ENCODE assay signal across 23 cellular contexts in the genomic region with DNA sequence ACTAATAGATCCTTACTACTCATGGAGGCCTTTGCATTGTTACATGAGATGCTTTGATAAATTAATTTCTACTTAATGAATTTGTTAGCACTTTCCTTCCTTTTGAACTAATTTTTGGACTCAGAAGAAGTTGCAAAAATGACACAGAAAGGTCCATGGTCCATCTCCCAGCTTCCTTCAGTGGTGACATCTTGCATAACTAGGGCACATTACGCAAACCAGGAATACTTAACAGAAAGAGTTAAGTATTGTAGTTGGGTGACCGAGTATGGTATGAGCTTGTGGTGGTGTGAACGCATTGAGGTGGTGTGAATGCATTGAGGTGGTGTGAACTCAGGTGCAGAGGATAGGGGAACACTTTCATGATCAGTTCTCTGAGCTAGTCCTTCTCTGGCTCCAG.
"Had no signal": no experiment of that assay in that cellular context is flagged by ENCODE, and none has a peak within 500 bp of the region (broad histone marks: within the 10 kb centered on the region; RNA-seq: fewer than 3 reads in every experiment).

No MANE protein-coding gene starts in this region.

- H3K27ac ChIP-seq: PC-9 had no signal

- H3K4me3 ChIP-seq: PC-9 had no signal

- H3K4me1 Mint-ChIP-seq: activated B cell treated with CpG ODN at 0.5 μM for 24 hours; activated CD4-positive, alpha-beta memory T cell treated with anti-CD3 and anti-CD28 coated beads, Interleukin-2, amount 10 ng/mL, durations not matched to agents 7 days and 5 days; activated CD4-positive, alpha-beta T cell treated with anti-CD3 and anti-CD28 coated beads, Interleukin-2, amount 10 ng/mL, durations not matched to agents 7 days and 5 days; activated T-helper 17 cell treated with anti-CD3 and anti-CD28 coated beads, Interleukin-2, amount 50 U/mL, for 72 hours; central memory CD8-positive, alpha-beta T cell had no signal

- H3K36me3 Mint-ChIP-seq: activated naive CD8-positive, alpha-beta T cell; brain had no signal

- H3K4me3 Mint-ChIP-seq: activated B cell treated with CpG ODN at 0.5 μM for 24 hours; activated CD4-positive, alpha-beta memory T cell treated with anti-CD3 and anti-CD28 coated beads, Interleukin-2, amount 10 ng/mL, durations not matched to agents 7 days and 5 days; activated CD4-positive, alpha-beta T cell treated with anti-CD3 and anti-CD28 coated beads, Interleukin-2, amount 10 ng/mL, durations not matched to agents 7 days and 5 days; activated naive CD4-positive, alpha-beta T cell treated with anti-CD3 and anti-CD28 coated beads for 36 hours; activated naive CD8-positive, alpha-beta T cell; activated T-helper 17 cell treated with anti-CD3 and anti-CD28 coated beads, Interleukin-2, amount 50 U/mL, for 72 hours; brain; central memory CD8-positive, alpha-beta T cell; T-helper 1 cell treated with Interleukin-12 subunit alpha and Interleukin-12 subunit beta and Interleukin-4 antibody, amounts not matched to agents 30 μg/mL and 1 μg/mL, for 36 hours had no signal

- H3K9me3 Mint-ChIP-seq: activated B cell treated with CpG ODN at 0.5 μM for 24 hours; activated CD4-positive, alpha-beta memory T cell treated with anti-CD3 and anti-CD28 coated beads, Interleukin-2, amount 10 ng/mL, durations not matched to agents 7 days and 5 days; activated CD4-positive, alpha-beta T cell treated with anti-CD3 and anti-CD28 coated beads, Interleukin-2, amount 10 ng/mL, durations not matched to agents 7 days and 5 days; activated naive CD4-positive, alpha-beta T cell treated with anti-CD3 and anti-CD28 coated beads for 36 hours; activated T-helper 17 cell treated with anti-CD3 and anti-CD28 coated beads, Interleukin-2, amount 50 U/mL, for 72 hours; central memory CD8-positive, alpha-beta T cell; T-helper 1 cell treated with Interleukin-12 subunit alpha and Interleukin-12 subunit beta and Interleukin-4 antibody, amounts not matched to agents 30 μg/mL and 1 μg/mL, for 36 hours had no signal

- H3K27me3 Mint-ChIP-seq: activated B cell treated with CpG ODN at 0.5 μM for 24 hours; activated CD4-positive, alpha-beta memory T cell treated with anti-CD3 and anti-CD28 coated beads, Interleukin-2, amount 10 ng/mL, durations not matched to agents 7 days and 5 days; activated naive CD8-positive, alpha-beta T cell; activated T-helper 17 cell treated with anti-CD3 and anti-CD28 coated beads, Interleukin-2, amount 50 U/mL, for 72 hours had no signal

- H3K27ac Mint-ChIP-seq: activated B cell treated with CpG ODN at 0.5 μM for 24 hours; activated CD4-positive, alpha-beta memory T cell treated with anti-CD3 and anti-CD28 coated beads, Interleukin-2, amount 10 ng/mL, durations not matched to agents 7 days and 5 days; activated CD4-positive, alpha-beta T cell treated with anti-CD3 and anti-CD28 coated beads, Interleukin-2, amount 10 ng/mL, durations not matched to agents 7 days and 5 days; activated naive CD4-positive, alpha-beta T cell treated with anti-CD3 and anti-CD28 coated beads for 36 hours; activated naive CD8-positive, alpha-beta T cell; activated T-helper 17 cell treated with anti-CD3 and anti-CD28 coated beads, Interleukin-2, amount 50 U/mL, for 72 hours; T-helper 1 cell treated with Interleukin-12 subunit alpha and Interleukin-12 subunit beta and Interleukin-4 antibody, amounts not matched to agents 30 μg/mL and 1 μg/mL, for 36 hours had no signal

- DNase-seq: activated B cell treated with CpG ODN at 0.5 μM for 24 hours; activated CD4-positive, alpha-beta memory T cell treated with anti-CD3 and anti-CD28 coated beads, Interleukin-2, amount 10 ng/mL, durations not matched to agents 7 days and 5 days; activated CD4-positive, alpha-beta T cell treated with anti-CD3 and anti-CD28 coated beads for 1 hour; activated CD4-positive, alpha-beta T cell treated with anti-CD3 and anti-CD28 coated beads, Interleukin-2, amount 10 ng/mL, durations not matched to agents 7 days and 5 days; activated gamma-delta T cell; activated naive CD4-positive, alpha-beta T cell treated with anti-CD3 and anti-CD28 coated beads for 36 hours; activated T-cell treated with anti-CD3 and anti-CD28 coated beads for 4 hours; activated T-cell treated with anti-CD3 and anti-CD28 coated beads, Interleukin-2, amount 50 U/mL, for 48 hours; amygdala; Karpas-422; NCI-H1105 treated with DMSO at 0.1 percent for 48 hours; NCI-H1436 treated with DMSO at 0.1 percent for 48 hours; NCI-H187 treated with DMSO at 0.1 percent for 48 hours; NCI-H2081 treated with DMSO at 0.1 percent for 48 hours; NCI-H446; NCI-H524; PC-9; SHP77 treated with DMSO at 0.1 percent for 48 hours had no signal

- ATAC-seq: activated T-helper 17 cell treated with anti-CD3 and anti-CD28 coated beads, Interleukin-2, amount 50 U/mL, for 72 hours had no signal
